Comparison of ENCODE assay signal across 12 cellular contexts in genomic region chrX:63656871-63657580, GRCh38.
DNase-seq lines count a peak whose midpoint lies in the region; ATAC-seq, FAIRE-seq and TF ChIP-seq lines count a peak whose summit lies in the region.
"Had no signal": no experiment of that assay in that cellular context is flagged by ENCODE, and none has a peak within 500 bp of the region (broad histone marks: within the 10 kb centered on the region; RNA-seq: fewer than 3 reads in every experiment).

No MANE protein-coding gene starts in this region.

- no peak for TF ChIP-seq CTCF in foreskin fibroblast (IDR thresholded peaks at IDR 0.05; ENCODE audit: low read depth, low read length)
- no peak for TF ChIP-seq CTCF in tibial nerve (IDR thresholded peaks at IDR 0.05)

- H3K4me3 ChIP-seq in adipocyte (ENCODE audit: low read length) = peak overlapping the region; percentile 30
- no peak overlapping the region for H3K4me3 ChIP-seq in foreskin fibroblast (ENCODE audit: low read depth in 1 of 2, low read length in 2 of 2)
- H3K4me3 ChIP-seq in tibial nerve = no peak overlapping the region

- H3K9ac ChIP-seq in adipocyte (ENCODE audit: low read length) = peak overlapping the region; percentile 30

- H3K36me3 Mint-ChIP-seq in stimulated activated memory B cell treated with anti-CD40 and anti-IgM and Interleukin-4, amounts not matched to agents 10 μg/mL and 1 μg/mL and 100 μg/mL, for 72 hours = peaks cover 60% of the 10 kb centered on the region

- TF ChIP-seq POLR2A in H54 (IDR thresholded peaks at IDR 0.05; ENCODE audit: low read depth, low read length) (no peak), tibial nerve (IDR thresholded peaks at IDR 0.05) (no peak)

- no peaks in the 10 kb centered on the region for H3K4me1 Mint-ChIP-seq in stimulated activated memory B cell treated with anti-CD40 and anti-IgM and Interleukin-4, amounts not matched to agents 10 μg/mL and 1 μg/mL and 100 μg/mL, for 72 hours
- H3K4me1 Mint-ChIP-seq: activated CD4-positive, alpha-beta T cell treated with anti-CD3 and anti-CD28 coated beads, Interleukin-2, amount 10 ng/mL, durations not matched to agents 7 days and 5 days had no signal

- 68 to 71% methylated on average over 5 of the region's 5 CpGs for WGBS in tibial nerve, 2 donors

- H3K27ac ChIP-seq in tibial nerve = peak overlapping the region in 1 of 4 donors; percentile 41

- peaks cover 7% of the 10 kb centered on the region for H3K27me3 ChIP-seq in adipocyte (replicated peaks; ENCODE audit: control insufficient read depth, insufficient read depth, low read length)
- H3K27me3 ChIP-seq in tibial nerve = no peaks in the 10 kb centered on the region

- H3K4me3 Mint-ChIP-seq in stimulated activated memory B cell treated with anti-CD40 and anti-IgM and Interleukin-4, amounts not matched to agents 10 μg/mL and 1 μg/mL and 100 μg/mL, for 72 hours = no peak overlapping the region
- H3K4me3 Mint-ChIP-seq: activated CD4-positive, alpha-beta T cell treated with anti-CD3 and anti-CD28 coated beads, Interleukin-2, amount 10 ng/mL, durations not matched to agents 7 days and 5 days had no signal

- TF ChIP-seq EP300 in tibial nerve (IDR thresholded peaks at IDR 0.05) = no peak

- no peaks in the 10 kb centered on the region for H3K36me3 ChIP-seq in adipocyte (ENCODE audit: control insufficient read depth, insufficient read depth, low read length, severe bottlenecking)
- H3K36me3 ChIP-seq in tibial nerve = peaks cover 0 to 18% (median 0%) of the 10 kb centered on the region in 3 donors

- DNase-seq in H54 (ENCODE audit: insufficient read length, low spot score) (peak; percentile 5), adipocyte (ENCODE audit: low read depth) (peak; percentile 39), foreskin fibroblast (peak; percentile 62 to 69), stromal cell of bone marrow (ENCODE audit: low read depth) (peak; percentile 55), tibial nerve (ENCODE audit: low spot score in 2 of 2) (no peak), MV-4-11 (lab: John Stamatoyannopoulos, UW) (no peak)
- DNase-seq: activated CD4-positive, alpha-beta T cell treated with anti-CD3 and anti-CD28 coated beads, Interleukin-2, amount 10 ng/mL, durations not matched to agents 7 days and 5 days; COR-L47; erythroblast; retina; T-helper 2 cell had no signal

- H3K27me3 Mint-ChIP-seq in stimulated activated memory B cell treated with anti-CD40 and anti-IgM and Interleukin-4, amounts not matched to agents 10 μg/mL and 1 μg/mL and 100 μg/mL, for 72 hours = no peaks in the 10 kb centered on the region
- H3K27me3 Mint-ChIP-seq: activated CD4-positive, alpha-beta T cell treated with anti-CD3 and anti-CD28 coated beads, Interleukin-2, amount 10 ng/mL, durations not matched to agents 7 days and 5 days had no signal

- no peaks in the 10 kb centered on the region for H3K9me3 Mint-ChIP-seq in stimulated activated memory B cell treated with anti-CD40 and anti-IgM and Interleukin-4, amounts not matched to agents 10 μg/mL and 1 μg/mL and 100 μg/mL, for 72 hours

- FAIRE-seq in H54 (lab: Jason Lieb, UNC) = no peak

- H3K4me1 ChIP-seq in adipocyte (ENCODE audit: control insufficient read depth, insufficient read depth, low read length) (peaks cover 35% of the 10 kb centered on the region), tibial nerve (no peaks in the 10 kb centered on the region)

- ATAC-seq in stimulated activated memory B cell treated with anti-CD40 and anti-IgM and Interleukin-4, amounts not matched to agents 10 μg/mL and 1 μg/mL and 100 μg/mL, for 72 hours = no peak

- H3K9me3 ChIP-seq in adipocyte (ENCODE audit: control insufficient read depth, low read length) = peaks cover 3% of the 10 kb centered on the region
- H3K9me3 ChIP-seq in tibial nerve = no peaks in the 10 kb centered on the region

- H3K27ac Mint-ChIP-seq in stimulated activated memory B cell treated with anti-CD40 and anti-IgM and Interleukin-4, amounts not matched to agents 10 μg/mL and 1 μg/mL and 100 μg/mL, for 72 hours = no peak overlapping the region
- H3K27ac Mint-ChIP-seq: activated CD4-positive, alpha-beta T cell treated with anti-CD3 and anti-CD28 coated beads, Interleukin-2, amount 10 ng/mL, durations not matched to agents 7 days and 5 days had no signal

Comparison
In these comparisons a context has a peak if more than half of its experiments do, and no peak if none do; other contexts are left out.
1. DNase-seq: peak in H54 (single experiment), adipocyte (single experiment), foreskin fibroblast (2 of 2) and stromal cell of bone marrow (single experiment); none in tibial nerve (0 of 2) and MV-4-11 (single experiment).